Comparison of ENCODE assay signal across 13 cellular contexts in the genomic region with DNA sequence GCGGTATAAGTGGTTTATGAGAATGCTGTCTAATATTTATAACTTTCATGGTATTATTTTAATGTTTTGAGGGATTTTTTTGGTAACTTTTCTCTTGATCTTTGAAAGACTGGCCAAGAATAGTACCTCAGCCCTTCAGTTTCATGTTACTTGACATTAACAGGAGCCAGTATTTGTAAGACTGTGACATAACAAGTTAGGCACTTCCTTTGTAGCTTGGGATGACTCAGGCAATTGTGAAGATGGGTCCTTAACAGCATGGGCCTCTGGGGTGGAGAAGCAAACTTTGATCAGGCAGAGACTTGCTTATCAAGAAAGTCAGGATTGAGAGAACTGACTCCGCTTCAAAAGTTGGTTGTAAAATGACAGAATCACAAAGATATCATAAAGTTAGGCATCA. TPM values are rescaled to one million over a fixed set of nuclear protein-coding genes. Genes with fewer than 3 reads are reported as not detected.
DNase-seq lines count a peak whose midpoint lies in the region; ATAC-seq, FAIRE-seq and TF ChIP-seq lines count a peak whose summit lies in the region.
"Had no signal": no experiment of that assay in that cellular context is flagged by ENCODE, and none has a peak within 500 bp of the region (broad histone marks: within the 10 kb centered on the region; RNA-seq: fewer than 3 reads in every experiment).

No MANE protein-coding gene starts in this region.

- peak; percentile 92 for ATAC-seq in IMR-90 (ENCODE audit: low read depth)
- no peak for ATAC-seq in GM21737 (IDR thresholded peaks at IDR 0.05; ENCODE audit: unreplicated experiment)
- no peak for ATAC-seq in omental fat pad (ENCODE audit: low FRiP score)
- ATAC-seq: body of pancreas had no signal

- peak overlapping the region; percentile 86 for H2AK9ac ChIP-seq in IMR-90 (replicated peaks; ENCODE audit: low read depth, low read length, poor library complexity)

- H3K9me1 ChIP-seq in IMR-90 (ENCODE audit: insufficient read depth, low read length), result peaks cover 9% of the 10 kb centered on the region

- H3K23ac ChIP-seq in IMR-90 (ENCODE audit: low read depth, low read length) (peak overlapping the region; percentile 93), mesenchymal stem cell (ENCODE audit: low read length in 2 of 2) (no peak overlapping the region)

- peak overlapping the region; percentile 67 for H3K56ac ChIP-seq in IMR-90 (ENCODE audit: extremely low read depth, insufficient read depth, low read length)

- BruUV-seq in IMR-90 (replicated peaks; lab: Mats Ljungman, UMichigan), result no TSS peak

- peaks cover 2% of the 10 kb centered on the region; the same call in 1 of the 2 replicates for H3K9me3 ChIP-seq in IMR-90 (ENCODE audit: control insufficient read depth, insufficient read depth, low read length)
- H3K9me3 ChIP-seq in mesenchymal stem cell (ENCODE audit: control insufficient read depth, low read length), result no peaks in the 10 kb centered on the region
- no peaks in the 10 kb centered on the region for H3K9me3 ChIP-seq in tibial artery
- H3K9me3 ChIP-seq: body of pancreas had no signal

- H3K36me3 ChIP-seq in IMR-90 (ENCODE audit: control insufficient read depth, insufficient read depth, low read length) (peaks cover 2% of the 10 kb centered on the region), bronchial epithelial cell (ENCODE audit: control insufficient read depth, insufficient read depth, low read length) (no peaks in the 10 kb centered on the region), mesenchymal stem cell (ENCODE audit: control insufficient read depth in 1 of 2, insufficient read depth in 2 of 2, low read depth in 1 of 2, low read length in 2 of 2) (peaks cover 0 to 11% of the 10 kb centered on the region in 2 experiments), tibial artery (peaks cover 8 to 47% (median 20%) of the 10 kb centered on the region in 3 donors)

- peak overlapping the region; percentile 98 for H3K14ac ChIP-seq in IMR-90 (replicated peaks; ENCODE audit: low read depth, low read length)
- H3K14ac ChIP-seq in mesenchymal stem cell (ENCODE audit: low read length in 2 of 2), result no peak overlapping the region

- H3K9ac ChIP-seq in IMR-90 (ENCODE audit: low read depth, low read length) (0 out of 2 replicates have a peak overlapping the region, but pooled peaks have one; percentile 1), mesenchymal stem cell (ENCODE audit: low read length) (no peak overlapping the region)
- H3K9ac ChIP-seq: parathyroid adenoma had no signal

- H4K20me1 ChIP-seq in IMR-90 (ENCODE audit: insufficient read depth, low read length), result no peaks in the 10 kb centered on the region

- H4K91ac ChIP-seq in IMR-90 (ENCODE audit: insufficient read depth, low read depth, low read length) (peak overlapping the region; percentile 99), mesenchymal stem cell (ENCODE audit: low read length) (no peak overlapping the region)

- H2AFZ ChIP-seq in IMR-90 (replicated peaks; ENCODE audit: low read length, poor library complexity) (peak overlapping the region; percentile 87), mesenchymal stem cell (ENCODE audit: low read depth, low read length) (peak overlapping the region; percentile 33)
- H2AFZ ChIP-seq: parathyroid adenoma had no signal

- TF ChIP-seq CTCF in AG09319 (IDR thresholded peaks at IDR 0.05; ENCODE audit: low read depth, low read length) (no peak), IMR-90 (conservative IDR thresholded peaks at IDR 0.05; ENCODE audit: low read depth, low read length) (no peak), bronchial epithelial cell (IDR thresholded peaks at IDR 0.05; ENCODE audit: insufficient read depth, low read length, severe bottlenecking) (no peak), tibial artery (IDR thresholded peaks at IDR 0.05) (no peak), omental fat pad (IDR thresholded peaks at IDR 0.05) (no peak)

- peak overlapping the region in 1 of 2 experiments; percentile 97 for H2BK12ac ChIP-seq in mesenchymal stem cell (ENCODE audit: low read length in 2 of 2)

- TF ChIP-seq RAD21 in IMR-90 (IDR thresholded peaks at IDR 0.05; ENCODE audit: low read length), result no peak

- no peak for TF ChIP-seq POLR2A in IMR-90 (IDR thresholded peaks at IDR 0.05; ENCODE audit: low read depth, low read length)

- H3K27me3 ChIP-seq in IMR-90 (ENCODE audit: control insufficient read depth, insufficient read depth, low read length), result no peaks in the 10 kb centered on the region
- H3K27me3 ChIP-seq in bronchial epithelial cell (ENCODE audit: control insufficient read depth, insufficient read depth, low read length), result no peaks in the 10 kb centered on the region
- no peaks in the 10 kb centered on the region for H3K27me3 ChIP-seq in mesenchymal stem cell (ENCODE audit: control insufficient read depth in 1 of 2, insufficient read depth in 1 of 2, low read length in 2 of 2)
- H3K27me3 ChIP-seq in tibial artery, result no peaks in the 10 kb centered on the region
- H3K27me3 ChIP-seq: body of pancreas had no signal

- H4K5ac ChIP-seq in IMR-90 (ENCODE audit: low read depth, low read length), result peak overlapping the region; percentile 100

- H3K79me1 ChIP-seq in IMR-90 (ENCODE audit: low read depth in 1 of 2, low read length in 2 of 2), result peaks cover 0 to 10% of the 10 kb centered on the region in 2 experiments; a peak in 2 of 4 replicates
- H3K79me1 ChIP-seq in mesenchymal stem cell (replicated peaks; ENCODE audit: low read length, poor library complexity, severe bottlenecking), result no peaks in the 10 kb centered on the region

- intact Hi-C loops in IMR-90 (cut with micrococcal nuclease), result no loop called here
- intact Hi-C loops in tibial artery (cut with DNase I; ENCODE audit: low total_unique reads), result no loop called here

- peak overlapping the region; percentile 96 for H2BK5ac ChIP-seq in IMR-90 (ENCODE audit: low read depth, low read length, poor library complexity, severe bottlenecking)
- H2BK5ac ChIP-seq in mesenchymal stem cell (ENCODE audit: low read depth, low read length, poor library complexity, severe bottlenecking), result no peak overlapping the region

- H3K18ac ChIP-seq in IMR-90 (ENCODE audit: low read depth, low read length) (peak overlapping the region; percentile 100), mesenchymal stem cell (ENCODE audit: low read depth in 1 of 2, low read length in 2 of 2) (peak overlapping the region; percentile 67 to 82)

- H3K27ac ChIP-seq in IMR-90 (ENCODE audit: insufficient read depth, low read length) (peak overlapping the region; percentile 88), mesenchymal stem cell (ENCODE audit: low read length, poor library complexity, severe bottlenecking) (peak overlapping the region; percentile 9), tibial artery (no peak overlapping the region)
- H3K27ac ChIP-seq: body of pancreas, parathyroid adenoma had no signal

- in situ Hi-C loops in IMR-90 (cut with MboI; ENCODE audit: low sequenced_read_pairs), result no loop called here

- dilution Hi-C loops in IMR-90 (cut with HindIII; ENCODE audit: low sequenced_read_pairs, unreplicated experiment), result no loop called here

- DNase-seq in AG09319 (ENCODE audit: extremely low read depth, low read depth), result peak; percentile 56
- peak; percentile 95 for DNase-seq in IMR-90
- peak; percentile 97 for DNase-seq in bronchial epithelial cell (ENCODE audit: low read depth)
- peak; percentile 83 for DNase-seq in mesenchymal stem cell
- no peak for DNase-seq in tibial artery
- DNase-seq in omental fat pad (ENCODE audit: low spot score), result no peak
- DNase-seq in inferior parietal cortex (ENCODE audit: extremely low spot score), result no peak
- DNase-seq: body of pancreas; CD4-positive, alpha-beta memory T cell; NCI-H2081 treated with DMSO at 0.1 percent for 48 hours; Right ventricle myocardium superior had no signal

- H2BK120ac ChIP-seq in IMR-90 (ENCODE audit: low read depth, low read length) (peak overlapping the region; percentile 99), mesenchymal stem cell (ENCODE audit: low read depth, low read length) (peak overlapping the region; percentile 83)

- H3K4me2 ChIP-seq in IMR-90 (ENCODE audit: low read depth, low read length), result peak overlapping the region; percentile 39; the same call in 1 of the 2 replicates
- no peak overlapping the region for H3K4me2 ChIP-seq in mesenchymal stem cell (ENCODE audit: low read length, poor library complexity, severe bottlenecking)

- POLR2A ChIA-PET in IMR-90 (lab: Charles Lee; ENCODE audit: unreplicated experiment), result no interaction called here

- 100% methylated on average over 1 of the region's 2 CpGs; no CpG with 5 or more reads in 1 of the 2 experiments for WGBS in IMR-90 (ENCODE audit: extremely low coverage in 2 of 2, insufficient read length in 1 of 2), 2 experiments
- WGBS in mesenchymal stem cell, result 91% methylated on average over 2 of the region's 2 CpGs

- H4K8ac ChIP-seq in IMR-90 (ENCODE audit: low read depth in 2 of 2, low read length in 2 of 2) (peak overlapping the region; percentile 95), mesenchymal stem cell (ENCODE audit: low read length) (peak overlapping the region; percentile 93)

- H3K4ac ChIP-seq in IMR-90 (ENCODE audit: low read depth, low read length) (peak overlapping the region; percentile 99), mesenchymal stem cell (ENCODE audit: low read depth in 1 of 2, low read length in 2 of 2) (peak overlapping the region in 1 of 2 experiments; percentile 97)

- FAIRE-seq in bronchial epithelial cell (lab: Jason Lieb, UNC), result peak; percentile 95

- CTCF ChIA-PET in IMR-90 (lab: Yijun Ruan, JAX), result interaction anchor here (1.3 kb wide), 1 partner anchor 9 kb away, joined by 3 read pairs; no protein-coding TSS in a partner anchor

- H3K4me1 ChIP-seq in IMR-90 (ENCODE audit: control insufficient read depth, insufficient read depth, low read length) (peaks cover 10% of the 10 kb centered on the region), mesenchymal stem cell (ENCODE audit: control insufficient read depth, insufficient read depth, low read depth, low read length) (peaks cover 2% of the 10 kb centered on the region), tibial artery (no peaks in the 10 kb centered on the region)
- H3K4me1 ChIP-seq: body of pancreas, parathyroid adenoma had no signal

- H2BK15ac ChIP-seq in IMR-90 (ENCODE audit: low read depth, low read length) (peak overlapping the region; percentile 98), mesenchymal stem cell (ENCODE audit: low read depth, poor library complexity, severe bottlenecking) (no peak overlapping the region)

- peak overlapping the region; percentile 98 for H2BK20ac ChIP-seq in IMR-90 (ENCODE audit: low read depth, low read length)

- H3K4me3 ChIP-seq in IMR-90 (ENCODE audit: insufficient read depth, low read depth, low read length) (no peak overlapping the region), bronchial epithelial cell (ENCODE audit: low read depth, low read length) (no peak overlapping the region), mesenchymal stem cell (ENCODE audit: insufficient read depth in 1 of 2, low read depth in 1 of 2, low read length in 2 of 2) (no peak overlapping the region), tibial artery (no peak overlapping the region)
- H3K4me3 ChIP-seq: body of pancreas had no signal

- H2AK5ac ChIP-seq in IMR-90 (ENCODE audit: low read depth, low read length), result peak overlapping the region; percentile 96
- H2AK5ac ChIP-seq in mesenchymal stem cell (ENCODE audit: low read length, severe bottlenecking), result no peak overlapping the region

RNA-seq across cellular contexts. Expression of gene LRRC49, which starts 9.5 kb away (rescaled TPM):
- total RNA-seq in IMR-90 (2012; rRNA removed) (16.8 and 19.2 TPM in 2 replicates), bronchial epithelial cell (4.7 and 5.5 TPM in 2 replicates), omental fat pad (1 to 10 TPM; 2.5 to 7.1 (median 5.0) TPM)
- 7.2 and 8.6 TPM in 2 replicates for polyA plus RNA-seq in IMR-90 (2012; rRNA removed)
- polyA plus RNA-seq in IMR-90 (2012; cell fraction: cytosol; rRNA removed), result 3.8 TPM in 2 replicates
- 5.3 and 21.3 TPM in 2 replicates for polyA plus RNA-seq in IMR-90 (2012; cell fraction: nucleus; rRNA removed; ENCODE audit: low replicate concordance)
- 1.7 TPM for polyA plus RNA-seq in mesenchymal stem cell (2013, experiment 1 of 2)
- polyA plus RNA-seq in mesenchymal stem cell (2013, experiment 2 of 2), result 1.8 TPM

RNA-seq across cellular contexts. Expression of gene THAP10, which starts 9.9 kb away (rescaled TPM):
- total RNA-seq in IMR-90 (2012; rRNA removed) (2.3 and 3.6 TPM in 2 replicates), bronchial epithelial cell (0.79 and 1.3 TPM in 2 replicates), omental fat pad (1 to 10 TPM in 2 of 4 donors, under 1 TPM in 2; 0.48 to 3.5 (median 1.1) TPM)
- 2.8 and 3.0 TPM in 2 replicates for polyA plus RNA-seq in IMR-90 (2012; rRNA removed)
- polyA plus RNA-seq in IMR-90 (2012; cell fraction: cytosol; rRNA removed), result 1.6 and 1.8 TPM in 2 replicates
- 0.86 and 1.4 TPM in 2 replicates for polyA plus RNA-seq in IMR-90 (2012; cell fraction: nucleus; rRNA removed; ENCODE audit: low replicate concordance)
- polyA plus RNA-seq in mesenchymal stem cell (2013, experiment 1 of 2), result 1.2 TPM
- 1.2 TPM for polyA plus RNA-seq in mesenchymal stem cell (2013, experiment 2 of 2)

RNA-seq across cellular contexts. Expression of gene LARP6, which starts 48.1 kb away (rescaled TPM):
- total RNA-seq in IMR-90 (2012; rRNA removed), result 36.4 and 78.3 TPM in 2 replicates
- polyA plus RNA-seq in IMR-90 (2012; rRNA removed), result 135 and 146 TPM in 2 replicates
- polyA plus RNA-seq in IMR-90 (2012; cell fraction: cytosol; rRNA removed), result 160 and 262 TPM in 2 replicates
- polyA plus RNA-seq in IMR-90 (2012; cell fraction: nucleus; rRNA removed; ENCODE audit: low replicate concordance), result 56.0 and 108 TPM in 2 replicates
- 41.1 and 42.1 TPM in 2 replicates for total RNA-seq in bronchial epithelial cell
- polyA plus RNA-seq in mesenchymal stem cell (2013, experiment 1 of 2), result 57.0 TPM
- polyA plus RNA-seq in mesenchymal stem cell (2013, experiment 2 of 2), result 60.3 TPM
- total RNA-seq in omental fat pad, result 100 to 1,000 TPM in 1 of 4 donors, 10 to 100 TPM in 3; 56.6 to 105 (median 76.3) TPM
- total RNA-seq: CD4-positive, alpha-beta memory T cell had no signal
- polyA plus RNA-seq: CD4-positive, alpha-beta memory T cell had no signal

Comparison
In these comparisons a context has a peak if more than half of its experiments do, and no peak if none do; other contexts are left out.
1. DNase-seq: peak in AG09319 (single experiment), IMR-90 (single experiment), bronchial epithelial cell (single experiment) and mesenchymal stem cell (single experiment); none in tibial artery (0 of 2), omental fat pad (single experiment) and inferior parietal cortex (single experiment).
2. H3K27ac ChIP-seq: peak in IMR-90 (single experiment) and mesenchymal stem cell (single experiment); none in tibial artery (0 of 2).